16 cellular contexts compared by ENCODE assay signal in genomic region chr15:86115138-86115801, GRCh38. TPM values are rescaled to one million over a fixed set of nuclear protein-coding genes. Genes with fewer than 3 reads are reported as not detected.
DNase-seq lines count a peak whose midpoint lies in the region; ATAC-seq, FAIRE-seq and TF ChIP-seq lines count a peak whose summit lies in the region.
"Had no signal": no experiment of that assay in that cellular context is flagged by ENCODE, and none has a peak within 500 bp of the region (broad histone marks: within the 10 kb centered on the region; RNA-seq: fewer than 3 reads in every experiment).

No MANE protein-coding gene starts in this region.

- TF ChIP-seq CTCF in astrocyte (IDR thresholded peaks at IDR 0.05; ENCODE audit: insufficient read depth, low read depth, low read length) (peak; percentile 28), ascending aorta (IDR thresholded peaks at IDR 0.05) (no peak)

- ATAC-seq in stimulated activated naive B cell treated with anti-CD40 and anti-IgM and Interleukin-4, amounts not matched to agents 10 μg/mL and 1 μg/mL and 100 μg/mL, for 72 hours (replicated peaks): no peak
- ATAC-seq: natural killer cell treated with Interleukin-12 subunit alpha and Interleukin-12 subunit beta and Interleukin-15 and Interleukin-18, amount 100 ng/mL, for 72 hours had no signal

- peaks cover 2% of the 10 kb centered on the region for H3K4me1 Mint-ChIP-seq in astrocyte (ENCODE audit: low read depth, unreplicated experiment)
- no peaks in the 10 kb centered on the region for H3K4me1 Mint-ChIP-seq in stimulated activated naive B cell treated with anti-CD40 and anti-IgM and Interleukin-4, amounts not matched to agents 10 μg/mL and 1 μg/mL and 100 μg/mL, for 72 hours
- H3K4me1 Mint-ChIP-seq: activated naive CD8-positive, alpha-beta T cell treated with anti-CD3 and anti-CD28 coated beads, Interleukin-2, amount 10 ng/mL, durations not matched to agents 7 days and 5 days had no signal

- no peak overlapping the region for H2AFZ ChIP-seq in astrocyte (ENCODE audit: low read depth, low read length)

- H3K4me3 ChIP-seq in astrocyte (ENCODE audit: insufficient read depth, low read depth, low read length) (no peak overlapping the region), ascending aorta (no peak overlapping the region)

- H3K36me3 ChIP-seq in astrocyte (ENCODE audit: insufficient read depth, low read length) (no peaks in the 10 kb centered on the region), ascending aorta (no peaks in the 10 kb centered on the region)

- intact Hi-C loops in ascending aorta (cut with DNase I): no loop called here

- H3K4me2 ChIP-seq in astrocyte (ENCODE audit: low read length): no peak overlapping the region

- FAIRE-seq in astrocyte (lab: Jason Lieb, UNC): no peak
- FAIRE-seq: frontal cortex had no signal

- H4K20me1 ChIP-seq in astrocyte (ENCODE audit: insufficient read depth, low read length): no peaks in the 10 kb centered on the region

- no peak overlapping the region for H3K27ac Mint-ChIP-seq in astrocyte (ENCODE audit: unreplicated experiment)
- H3K27ac Mint-ChIP-seq in stimulated activated naive B cell treated with anti-CD40 and anti-IgM and Interleukin-4, amounts not matched to agents 10 μg/mL and 1 μg/mL and 100 μg/mL, for 72 hours: no peak overlapping the region
- H3K27ac Mint-ChIP-seq: activated naive CD8-positive, alpha-beta T cell treated with anti-CD3 and anti-CD28 coated beads, Interleukin-2, amount 10 ng/mL, durations not matched to agents 7 days and 5 days; dendritic cell treated with granulocyte-macrophage colony-stimulating factor and Interleukin-4, amounts not matched to agents 40 ng/mL and 50 ng/mL, for 4 days; natural killer cell treated with Interleukin-12 subunit alpha and Interleukin-12 subunit beta and Interleukin-15 and Interleukin-18, amount 100 ng/mL, for 72 hours had no signal

- H3K27me3 Mint-ChIP-seq in astrocyte (ENCODE audit: low read depth, unreplicated experiment): peaks cover 6% of the 10 kb centered on the region
- H3K27me3 Mint-ChIP-seq in stimulated activated naive B cell treated with anti-CD40 and anti-IgM and Interleukin-4, amounts not matched to agents 10 μg/mL and 1 μg/mL and 100 μg/mL, for 72 hours: peaks cover 10% of the 10 kb centered on the region in 2 donors
- H3K27me3 Mint-ChIP-seq: dendritic cell treated with granulocyte-macrophage colony-stimulating factor and Interleukin-4, amounts not matched to agents 40 ng/mL and 50 ng/mL, for 4 days had no signal

- H3K9me3 ChIP-seq in astrocyte (ENCODE audit: insufficient read depth, low read depth, low read length) (no peaks in the 10 kb centered on the region), ascending aorta (no peaks in the 10 kb centered on the region)

- no peak overlapping the region for H3K4me3 Mint-ChIP-seq in astrocyte (ENCODE audit: unreplicated experiment)
- no peak overlapping the region for H3K4me3 Mint-ChIP-seq in stimulated activated naive B cell treated with anti-CD40 and anti-IgM and Interleukin-4, amounts not matched to agents 10 μg/mL and 1 μg/mL and 100 μg/mL, for 72 hours
- H3K4me3 Mint-ChIP-seq: activated naive CD8-positive, alpha-beta T cell treated with anti-CD3 and anti-CD28 coated beads, Interleukin-2, amount 10 ng/mL, durations not matched to agents 7 days and 5 days; dendritic cell treated with granulocyte-macrophage colony-stimulating factor and Interleukin-4, amounts not matched to agents 40 ng/mL and 50 ng/mL, for 4 days; natural killer cell treated with Interleukin-12 subunit alpha and Interleukin-12 subunit beta and Interleukin-15 and Interleukin-18, amount 100 ng/mL, for 72 hours had no signal

- H3K36me3 Mint-ChIP-seq in astrocyte (ENCODE audit: low read depth, unreplicated experiment): no peaks in the 10 kb centered on the region
- no peaks in the 10 kb centered on the region for H3K36me3 Mint-ChIP-seq in stimulated activated naive B cell treated with anti-CD40 and anti-IgM and Interleukin-4, amounts not matched to agents 10 μg/mL and 1 μg/mL and 100 μg/mL, for 72 hours
- H3K36me3 Mint-ChIP-seq: activated naive CD8-positive, alpha-beta T cell treated with anti-CD3 and anti-CD28 coated beads, Interleukin-2, amount 10 ng/mL, durations not matched to agents 7 days and 5 days; natural killer cell treated with Interleukin-12 subunit alpha and Interleukin-12 subunit beta and Interleukin-15 and Interleukin-18, amount 100 ng/mL, for 72 hours had no signal

- no peaks in the 10 kb centered on the region for H3K27me3 ChIP-seq in astrocyte (ENCODE audit: insufficient read depth, low read length)
- H3K27me3 ChIP-seq in ascending aorta: no peaks in the 10 kb centered on the region

- H3K9me3 Mint-ChIP-seq in astrocyte (ENCODE audit: unreplicated experiment): no peaks in the 10 kb centered on the region
- H3K9me3 Mint-ChIP-seq in stimulated activated naive B cell treated with anti-CD40 and anti-IgM and Interleukin-4, amounts not matched to agents 10 μg/mL and 1 μg/mL and 100 μg/mL, for 72 hours: no peaks in the 10 kb centered on the region
- H3K9me3 Mint-ChIP-seq: activated naive CD8-positive, alpha-beta T cell treated with anti-CD3 and anti-CD28 coated beads, Interleukin-2, amount 10 ng/mL, durations not matched to agents 7 days and 5 days; dendritic cell treated with granulocyte-macrophage colony-stimulating factor and Interleukin-4, amounts not matched to agents 40 ng/mL and 50 ng/mL, for 4 days; natural killer cell treated with Interleukin-12 subunit alpha and Interleukin-12 subunit beta and Interleukin-15 and Interleukin-18, amount 100 ng/mL, for 72 hours had no signal

- H3K4me1 ChIP-seq in astrocyte (ENCODE audit: insufficient read depth, low read length) (no peaks in the 10 kb centered on the region), ascending aorta (no peaks in the 10 kb centered on the region)

- no peaks in the 10 kb centered on the region for H3K79me2 ChIP-seq in astrocyte (ENCODE audit: insufficient read depth, low read length)

- DNase-seq in AG08395 (ENCODE audit: low spot score) (peak; percentile 3), LHCN-M2 (ENCODE audit: low read depth) (peak; percentile 24), astrocyte (ENCODE audit: low read depth) (peak; percentile 5), myocyte (ENCODE audit: low read depth) (peak; percentile 43), NCI-H2081 (lab: John Stamatoyannopoulos, UW) (no peak), ascending aorta (ENCODE audit: low spot score in 2 of 2) (no peak), kidney tubule cell (ENCODE audit: low spot score) (no peak)
- no peak for DNase-seq in stimulated activated naive B cell treated with anti-CD40 and anti-IgM and Interleukin-4, amounts not matched to agents 10 μg/mL and 1 μg/mL and 100 μg/mL, for 72 hours
- DNase-seq: activated CD8-positive, alpha-beta memory T cell treated with anti-CD3 and anti-CD28 coated beads, Interleukin-2, amount 50 U/mL, for 48 hours; activated naive CD8-positive, alpha-beta T cell treated with anti-CD3 and anti-CD28 coated beads, Interleukin-2, amount 10 ng/mL, durations not matched to agents 7 days and 5 days; NCI-H1048 had no signal

- H3K9ac ChIP-seq in astrocyte (ENCODE audit: low read length): no peak overlapping the region

- H3K27ac ChIP-seq in astrocyte (ENCODE audit: low read depth, low read length): no peak overlapping the region
- no peak overlapping the region for H3K27ac ChIP-seq in ascending aorta

RNA-seq across cellular contexts. Expression of gene AGBL1, which starts 35.6 kb away (rescaled TPM):
- total RNA-seq in LHCN-M2 (2014; rRNA removed) (under 0.01 TPM in 1 of 2 replicates, not detected in the other), astrocyte (not detected in 2 replicates), myocyte (0.21 and 3.3 TPM in 2 replicates), ascending aorta (not detected)
- not detected for polyA plus RNA-seq in LHCN-M2 (2012)
- polyA plus RNA-seq in myocyte (2012): 0.19 TPM
- total RNA-seq: activated naive CD8-positive, alpha-beta T cell treated with anti-CD3 and anti-CD28 coated beads, Interleukin-2, amount 10 ng/mL, durations not matched to agents 7 days and 5 days; H4; kidney epithelial cell; natural killer cell treated with Interleukin-12 subunit alpha and Interleukin-12 subunit beta and Interleukin-15 and Interleukin-18, amount 100 ng/mL, for 72 hours had no signal

Comparison
In these comparisons a context has a peak if more than half of its experiments do, and no peak if none do; other contexts are left out.
1. DNase-seq: peak in AG08395 (single experiment), LHCN-M2 (single experiment), astrocyte (single experiment) and myocyte (single experiment); none in NCI-H2081 (0 of 2), stimulated activated naive B cell treated with anti-CD40 and anti-IgM and Interleukin-4, amounts not matched to agents 10 μg/mL and 1 μg/mL and 100 μg/mL, for 72 hours (single experiment), ascending aorta (0 of 2) and kidney tubule cell (single experiment).